Comparison of ENCODE assay signal across 28 cellular contexts in genomic region chr14:20775043-20775442, GRCh38. TPM values are rescaled to one million over a fixed set of nuclear protein-coding genes. Genes with fewer than 3 reads are reported as not detected.
"Had no signal": no experiment of that assay in that cellular context is flagged by ENCODE, and none has a peak within 500 bp of the region (broad histone marks: within the 10 kb centered on the region; RNA-seq: fewer than 3 reads in every experiment).

No MANE protein-coding gene starts in this region.

- H3K4me3 Mint-ChIP-seq: activated CD8-positive, alpha-beta T cell treated with anti-CD3 and anti-CD28 coated beads for 36 hours; activated naive CD4-positive, alpha-beta T cell treated with anti-CD3 and anti-CD28 coated beads, Interleukin-2, amount 50 U/mL, for 24 hours; activated T-cell treated with anti-CD3 and anti-CD28 coated beads, Interleukin-2, amount 50 U/mL, for 72 hours had no signal

- H3K36me3 Mint-ChIP-seq: activated naive CD4-positive, alpha-beta T cell treated with anti-CD3 and anti-CD28 coated beads, Interleukin-2, amount 50 U/mL, for 24 hours had no signal

- H3K9me3 Mint-ChIP-seq: activated CD8-positive, alpha-beta T cell treated with anti-CD3 and anti-CD28 coated beads for 36 hours; activated naive CD4-positive, alpha-beta T cell treated with anti-CD3 and anti-CD28 coated beads, Interleukin-2, amount 50 U/mL, for 24 hours; activated T-cell treated with anti-CD3 and anti-CD28 coated beads, Interleukin-2, amount 50 U/mL, for 72 hours; activated T-helper 2 cell treated with anti-CD3 and anti-CD28 coated beads, Interferon-gamma antibody, Interleukin-2, Interleukin-4, amounts not matched to agents 10 μg/mL and 5 μg/mL and 100 μg/mL, durations not matched to agents 14 hours and 24 hours and 36 hours had no signal

- H3K9ac ChIP-seq: SK-N-SH had no signal

- H3K27me3 ChIP-seq: body of pancreas, MG63, Peyer's patch, SJCRH30 had no signal

- H3K27me3 Mint-ChIP-seq: activated naive CD4-positive, alpha-beta T cell treated with anti-CD3 and anti-CD28 coated beads, Interleukin-2, amount 50 U/mL, for 24 hours had no signal

- H3K4me2 ChIP-seq: SK-N-SH had no signal

- H3K4me3 ChIP-seq: body of pancreas, MG63, Peyer's patch, SJCRH30 had no signal

- H3K36me3 ChIP-seq: MG63, Peyer's patch, SJCRH30 had no signal

- H3K27ac ChIP-seq: body of pancreas, Peyer's patch, RWPE1, SJCRH30, VCaP had no signal

- ATAC-seq: activated CD8-positive, alpha-beta T cell treated with anti-CD3 and anti-CD28 coated beads for 36 hours; activated T-cell treated with anti-CD3 and anti-CD28 coated beads, Interleukin-2, amount 50 U/mL, for 72 hours; body of pancreas had no signal

- H3K27ac Mint-ChIP-seq: activated CD8-positive, alpha-beta T cell treated with anti-CD3 and anti-CD28 coated beads for 36 hours; activated naive CD4-positive, alpha-beta T cell treated with anti-CD3 and anti-CD28 coated beads, Interleukin-2, amount 50 U/mL, for 24 hours; activated T-cell treated with anti-CD3 and anti-CD28 coated beads, Interleukin-2, amount 50 U/mL, for 72 hours; activated T-helper 2 cell treated with anti-CD3 and anti-CD28 coated beads, Interferon-gamma antibody, Interleukin-2, Interleukin-4, amounts not matched to agents 10 μg/mL and 5 μg/mL and 100 μg/mL, durations not matched to agents 14 hours and 24 hours and 36 hours had no signal

- H3K4me1 ChIP-seq: body of pancreas, Peyer's patch, SJCRH30 had no signal

- DNase-seq: activated CD4-positive, alpha-beta T cell treated with anti-CD3 and anti-CD28 coated beads for 4 hours; activated CD8-positive, alpha-beta memory T cell treated with anti-CD3 and anti-CD28 coated beads, Interleukin-2, amount 50 U/mL, for 4 hours; activated CD8-positive, alpha-beta T cell treated with anti-CD3 and anti-CD28 coated beads for 36 hours; activated T-cell treated with anti-CD3 and anti-CD28 coated beads, Interleukin-2, amount 50 U/mL, for 72 hours; aorta; body of pancreas; central memory CD4-positive, alpha-beta T cell; MG63; NCI-H1092 treated with DMSO at 0.1 percent for 48 hours; NCI-H1436; NCI-H1694 treated with DMSO at 0.1 percent for 48 hours; NCI-H2029 treated with DMSO at 0.1 percent for 48 hours; NCI-H345; NCI-H510A; NCI-H526 treated with DMSO at 0.1 percent for 48 hours; NK-92 treated with Interleukin-12 subunit alpha and Interleukin-12 subunit beta, amount 100 ng/mL, for 24 hours; Peyer's patch; Right ventricle myocardium superior; SJCRH30; SK-N-SH; T-helper 1 cell had no signal

- H3K9me3 ChIP-seq: body of pancreas, MG63, Peyer's patch, SJCRH30, SK-N-SH had no signal

RNA-seq across cellular contexts. Expression of gene RNASE6, which starts 6.0 kb away (rescaled TPM):
- total RNA-seq: activated T-cell treated with anti-CD3 and anti-CD28 coated beads, Interleukin-2, amount 50 U/mL, for 72 hours; bronchial epithelial cell; chondrocyte; SJCRH30 had no signal

RNA-seq across cellular contexts. Expression of gene EDDM3B, which starts 6.8 kb away (rescaled TPM):
- total RNA-seq: activated CD8-positive, alpha-beta T cell treated with anti-CD3 and anti-CD28 coated beads for 36 hours; activated T-cell treated with anti-CD3 and anti-CD28 coated beads, Interleukin-2, amount 50 U/mL, for 72 hours; activated T-helper 2 cell treated with anti-CD3 and anti-CD28 coated beads, Interferon-gamma antibody, Interleukin-2, Interleukin-4, amounts not matched to agents 10 μg/mL and 5 μg/mL and 100 μg/mL, durations not matched to agents 14 hours and 24 hours and 36 hours; aorta; body of pancreas; bronchial epithelial cell; chondrocyte; Peyer's patch; Right ventricle myocardium superior; SJCRH30; T-helper 2 cell treated with Interferon-gamma antibody and Interleukin-4, amounts not matched to agents 100 ng/mL and 5 ng/mL, for 36 hours had no signal

RNA-seq across cellular contexts. Expression of gene RNASE1, which starts 27.6 kb away (rescaled TPM):
- total RNA-seq: activated CD8-positive, alpha-beta T cell treated with anti-CD3 and anti-CD28 coated beads for 36 hours; activated T-cell treated with anti-CD3 and anti-CD28 coated beads, Interleukin-2, amount 50 U/mL, for 72 hours; activated T-helper 2 cell treated with anti-CD3 and anti-CD28 coated beads, Interferon-gamma antibody, Interleukin-2, Interleukin-4, amounts not matched to agents 10 μg/mL and 5 μg/mL and 100 μg/mL, durations not matched to agents 14 hours and 24 hours and 36 hours; bronchial epithelial cell; SJCRH30; T-helper 2 cell treated with Interferon-gamma antibody and Interleukin-4, amounts not matched to agents 100 ng/mL and 5 ng/mL, for 36 hours had no signal

RNA-seq across cellular contexts. Expression of gene EDDM3A, which starts 29.4 kb away (rescaled TPM):
- total RNA-seq: activated CD8-positive, alpha-beta T cell treated with anti-CD3 and anti-CD28 coated beads for 36 hours; activated T-cell treated with anti-CD3 and anti-CD28 coated beads, Interleukin-2, amount 50 U/mL, for 72 hours; activated T-helper 2 cell treated with anti-CD3 and anti-CD28 coated beads, Interferon-gamma antibody, Interleukin-2, Interleukin-4, amounts not matched to agents 10 μg/mL and 5 μg/mL and 100 μg/mL, durations not matched to agents 14 hours and 24 hours and 36 hours; aorta; body of pancreas; bronchial epithelial cell; chondrocyte; Peyer's patch; Right ventricle myocardium superior; SJCRH30; T-helper 2 cell treated with Interferon-gamma antibody and Interleukin-4, amounts not matched to agents 100 ng/mL and 5 ng/mL, for 36 hours had no signal
